In genomic region chr19:2273356-2274184, GRCh38 we compare ENCODE assay signal across 1 cellular context.
A peak's percentile ranks its signal among the peaks of the same experiment; 100 is the strongest.
TF ChIP-seq lines count a peak whose summit lies in the region.

No MANE protein-coding gene starts in this region.

TF ChIP-seq in WTC11, 78 proteins besides CTCF, POLR2A, EP300 and RAD21 (continued from another document):
- TF ChIP-seq, protein P1, sequence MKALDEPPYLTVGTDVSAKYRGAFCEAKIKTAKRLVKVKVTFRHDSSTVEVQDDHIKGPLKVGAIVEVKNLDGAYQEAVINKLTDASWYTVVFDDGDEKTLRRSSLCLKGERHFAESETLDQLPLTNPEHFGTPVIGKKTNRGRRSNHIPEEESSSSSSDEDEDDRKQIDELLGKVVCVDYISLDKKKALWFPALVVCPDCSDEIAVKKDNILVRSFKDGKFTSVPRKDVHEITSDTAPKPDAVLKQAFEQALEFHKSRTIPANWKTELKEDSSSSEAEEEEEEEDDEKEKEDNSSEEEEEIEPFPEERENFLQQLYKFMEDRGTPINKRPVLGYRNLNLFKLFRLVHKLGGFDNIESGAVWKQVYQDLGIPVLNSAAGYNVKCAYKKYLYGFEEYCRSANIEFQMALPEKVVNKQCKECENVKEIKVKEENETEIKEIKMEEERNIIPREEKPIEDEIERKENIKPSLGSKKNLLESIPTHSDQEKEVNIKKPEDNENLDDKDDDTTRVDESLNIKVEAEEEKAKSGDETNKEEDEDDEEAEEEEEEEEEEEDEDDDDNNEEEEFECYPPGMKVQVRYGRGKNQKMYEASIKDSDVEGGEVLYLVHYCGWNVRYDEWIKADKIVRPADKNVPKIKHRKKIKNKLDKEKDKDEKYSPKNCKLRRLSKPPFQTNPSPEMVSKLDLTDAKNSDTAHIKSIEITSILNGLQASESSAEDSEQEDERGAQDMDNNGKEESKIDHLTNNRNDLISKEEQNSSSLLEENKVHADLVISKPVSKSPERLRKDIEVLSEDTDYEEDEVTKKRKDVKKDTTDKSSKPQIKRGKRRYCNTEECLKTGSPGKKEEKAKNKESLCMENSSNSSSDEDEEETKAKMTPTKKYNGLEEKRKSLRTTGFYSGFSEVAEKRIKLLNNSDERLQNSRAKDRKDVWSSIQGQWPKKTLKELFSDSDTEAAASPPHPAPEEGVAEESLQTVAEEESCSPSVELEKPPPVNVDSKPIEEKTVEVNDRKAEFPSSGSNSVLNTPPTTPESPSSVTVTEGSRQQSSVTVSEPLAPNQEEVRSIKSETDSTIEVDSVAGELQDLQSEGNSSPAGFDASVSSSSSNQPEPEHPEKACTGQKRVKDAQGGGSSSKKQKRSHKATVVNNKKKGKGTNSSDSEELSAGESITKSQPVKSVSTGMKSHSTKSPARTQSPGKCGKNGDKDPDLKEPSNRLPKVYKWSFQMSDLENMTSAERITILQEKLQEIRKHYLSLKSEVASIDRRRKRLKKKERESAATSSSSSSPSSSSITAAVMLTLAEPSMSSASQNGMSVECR (CRISPR knock-in tag; IDR thresholded peaks at IDR 0.05; ENCODE audit: borderline replicate concordance): 0 out of 2 replicates have a peak, but pooled peaks have one; percentile 72
- TF ChIP-seq RELA (CRISPR knock-in tag; IDR thresholded peaks at IDR 0.05; ENCODE audit: borderline replicate concordance) (no peak), EMX1 (CRISPR knock-in tag; IDR thresholded peaks at IDR 0.05) (peak; percentile 76; the same call in 1 of the 2 replicates), FOXP4 (CRISPR knock-in tag; IDR thresholded peaks at IDR 0.05) (0 out of 2 replicates have a peak, but pooled peaks have one; percentile 62), ZNF281 (CRISPR knock-in tag; IDR thresholded peaks at IDR 0.05) (0 out of 2 replicates have a peak, but pooled peaks have one; percentile 12), TEAD1 (CRISPR knock-in tag; IDR thresholded peaks at IDR 0.05) (peak; percentile 72), SP1 (CRISPR knock-in tag; conservative IDR thresholded peaks at IDR 0.05) (peak; percentile 73; the same call in 1 of the 2 replicates), NFYB (CRISPR knock-in tag; conservative IDR thresholded peaks at IDR 0.05; ENCODE audit: low read depth) (no peak), KAT7 (CRISPR knock-in tag; IDR thresholded peaks at IDR 0.05; ENCODE audit: borderline replicate concordance) (peak; percentile 69; the same call in 1 of the 2 replicates), CBFB (CRISPR knock-in tag; IDR thresholded peaks at IDR 0.05; ENCODE audit: low read depth) (0 out of 2 replicates have a peak, but pooled peaks have one; percentile 22), ELF4 (CRISPR knock-in tag; IDR thresholded peaks at IDR 0.05; ENCODE audit: low read depth) (0 out of 2 replicates have a peak, but pooled peaks have one; percentile 49), IRF1 (CRISPR knock-in tag; IDR thresholded peaks at IDR 0.05) (no peak), NFATC4 (CRISPR knock-in tag; IDR thresholded peaks at IDR 0.05) (0 out of 2 replicates have a peak, but pooled peaks have one; percentile 51), NR2C2 (CRISPR knock-in tag; IDR thresholded peaks at IDR 0.05) (peak; percentile 94), ZNF263 (CRISPR knock-in tag; IDR thresholded peaks at IDR 0.05; ENCODE audit: low read depth) (0 out of 2 replicates have a peak, but pooled peaks have one; percentile 57)
- TF ChIP-seq, protein P2, sequence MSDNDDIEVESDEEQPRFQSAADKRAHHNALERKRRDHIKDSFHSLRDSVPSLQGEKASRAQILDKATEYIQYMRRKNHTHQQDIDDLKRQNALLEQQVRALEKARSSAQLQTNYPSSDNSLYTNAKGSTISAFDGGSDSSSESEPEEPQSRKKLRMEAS (CRISPR knock-in tag; IDR thresholded peaks at IDR 0.05): peak; percentile 73
- TF ChIP-seq, protein P3, sequence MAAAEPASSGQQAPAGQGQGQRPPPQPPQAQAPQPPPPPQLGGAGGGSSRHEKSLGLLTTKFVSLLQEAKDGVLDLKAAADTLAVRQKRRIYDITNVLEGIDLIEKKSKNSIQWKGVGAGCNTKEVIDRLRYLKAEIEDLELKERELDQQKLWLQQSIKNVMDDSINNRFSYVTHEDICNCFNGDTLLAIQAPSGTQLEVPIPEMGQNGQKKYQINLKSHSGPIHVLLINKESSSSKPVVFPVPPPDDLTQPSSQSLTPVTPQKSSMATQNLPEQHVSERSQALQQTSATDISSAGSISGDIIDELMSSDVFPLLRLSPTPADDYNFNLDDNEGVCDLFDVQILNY (CRISPR knock-in tag; IDR thresholded peaks at IDR 0.05): peak; percentile 81
